In the genomic region with DNA sequence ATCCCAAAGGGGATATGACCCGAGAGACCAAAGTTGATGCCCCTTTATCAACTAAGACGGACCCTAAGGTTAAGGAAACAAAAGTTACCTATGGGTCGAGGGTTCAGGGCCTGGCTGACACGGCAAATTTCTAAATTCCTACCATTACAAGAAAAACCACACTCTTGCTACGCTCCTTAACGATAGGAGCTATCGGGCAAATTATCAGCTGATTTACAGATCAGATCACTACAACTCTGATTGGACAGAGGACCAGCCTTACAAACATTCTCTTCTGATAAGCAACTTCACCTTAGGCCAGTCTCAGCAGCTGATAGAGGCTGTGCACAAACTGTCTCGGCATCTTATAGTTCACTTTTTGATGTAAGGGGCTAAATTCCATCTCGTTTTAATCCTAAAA, we compare ENCODE assay signal across 27 cellular contexts.
DNase-seq lines count a peak whose midpoint lies in the region; ATAC-seq lines count a peak whose summit lies in the region.
"Had no signal": no experiment of that assay in that cellular context is flagged by ENCODE, and none has a peak within 500 bp of the region (broad histone marks: within the 10 kb centered on the region; RNA-seq: fewer than 3 reads in every experiment).

No MANE protein-coding gene starts in this region.

- no peak overlapping the region for H2AK5ac ChIP-seq in trophoblast cell (ENCODE audit: low read length)

- WGBS in trophoblast cell (ENCODE audit: extremely low coverage, insufficient coverage, insufficient read length), result no CpG with 5 or more reads among the region's 9 CpGs

- peak; percentile 10 to 53 for DNase-seq in trophoblast cell
- DNase-seq: 8988T; ACHN; AML-193; BE2C; C1 segment of cervical spinal cord; Caco-2; Calu3; CD4-positive, alpha-beta memory T cell; CD4-positive, alpha-beta T cell; CD4-positive, CD25-positive, alpha-beta regulatory T cell; CD8-positive, alpha-beta memory T cell; CD8-positive, alpha-beta T cell; COR-L47; DMS 273 treated with DMSO at 0.1 percent for 48 hours; DMS153; DMS53; DMS79; DMS79 treated with DMSO at 0.1 percent for 48 hours; DND-41; EL had no signal

- H3K4me3 ChIP-seq in trophoblast cell (ENCODE audit: low read depth, low read length), result no peak overlapping the region
- H3K4me3 ChIP-seq: A549; BLaER1; BLaER1 treated with 17β-estradiol and CSF1 and Interleukin-3, amounts not matched to agents 10 nM and 100 nM had no signal

- H3K79me1 ChIP-seq in trophoblast cell (ENCODE audit: low read length), result no peaks in the 10 kb centered on the region

- no peak overlapping the region for H4K91ac ChIP-seq in trophoblast cell (ENCODE audit: low read depth, low read length)

- H4K12ac ChIP-seq in trophoblast cell (ENCODE audit: low read depth, low read length), result no peak overlapping the region

- H3K4me1 ChIP-seq in trophoblast cell (ENCODE audit: control insufficient read depth in 1 of 2, insufficient read depth in 2 of 2, low read length in 2 of 2), result no peaks in the 10 kb centered on the region
- H3K4me1 ChIP-seq: A549, BE2C had no signal

- no peak overlapping the region for H2BK5ac ChIP-seq in trophoblast cell (ENCODE audit: low read depth, low read length, poor library complexity)

- no peaks in the 10 kb centered on the region for H3K27me3 ChIP-seq in trophoblast cell (ENCODE audit: insufficient read depth, low read length)
- H3K27me3 ChIP-seq: BLaER1; BLaER1 treated with 17β-estradiol and CSF1 and Interleukin-3, amounts not matched to agents 10 nM and 100 nM had no signal

- no peak overlapping the region for H3K18ac ChIP-seq in trophoblast cell (ENCODE audit: low read length)

- no peaks in the 10 kb centered on the region for H3K9me3 ChIP-seq in trophoblast cell (ENCODE audit: insufficient read depth, low read depth, low read length)
- H3K9me3 ChIP-seq: BE2C, BLaER1, Caco-2 had no signal

- no peak overlapping the region for H3K14ac ChIP-seq in trophoblast cell (ENCODE audit: low read length)

- H3K79me2 ChIP-seq in trophoblast cell (ENCODE audit: control insufficient read depth, insufficient read depth, low read length, poor library complexity), result no peaks in the 10 kb centered on the region

- H2BK120ac ChIP-seq in trophoblast cell (ENCODE audit: insufficient read depth, low read length, poor library complexity), result no peak overlapping the region

- H4K8ac ChIP-seq in trophoblast cell (ENCODE audit: low read depth, low read length), result no peak overlapping the region

- H3K4ac ChIP-seq in trophoblast cell (ENCODE audit: low read depth, low read length), result no peak overlapping the region

- ATAC-seq in GM18907 (IDR thresholded peaks at IDR 0.05; ENCODE audit: unreplicated experiment), result no peak
- ATAC-seq: A549; CD8-positive, alpha-beta T cell had no signal

- H3K4me2 ChIP-seq in trophoblast cell (ENCODE audit: low read length), result no peak overlapping the region
- H3K4me2 ChIP-seq: A549, BLaER1 had no signal

- no peak overlapping the region for H3K27ac ChIP-seq in trophoblast cell (ENCODE audit: low read depth, low read length)
- H3K27ac ChIP-seq: 22Rv1; A549; BLaER1; BLaER1 treated with 17β-estradiol and CSF1 and Interleukin-3, amounts not matched to agents 10 nM and 100 nM; C4-2B had no signal

- no peak overlapping the region for H2BK12ac ChIP-seq in trophoblast cell (ENCODE audit: low read length)

- H3K9ac ChIP-seq in trophoblast cell (ENCODE audit: low read length), result no peak overlapping the region
- H3K9ac ChIP-seq: BLaER1; BLaER1 treated with 17β-estradiol and CSF1 and Interleukin-3, amounts not matched to agents 10 nM and 100 nM had no signal

- no peak overlapping the region for H2AFZ ChIP-seq in trophoblast cell (ENCODE audit: insufficient read depth, low read length, poor library complexity)

- H3K36me3 ChIP-seq in trophoblast cell (ENCODE audit: control insufficient read depth in 1 of 2, insufficient read depth in 2 of 2, low read length in 2 of 2), result no peaks in the 10 kb centered on the region
- H3K36me3 ChIP-seq: BE2C; BLaER1; BLaER1 treated with 17β-estradiol and CSF1 and Interleukin-3, amounts not matched to agents 10 nM and 100 nM had no signal

- no peak overlapping the region for H3K23ac ChIP-seq in trophoblast cell (ENCODE audit: low read length)
